Comparison of ENCODE assay signal across 13 cellular contexts in genomic region chr11:132257861-132258260, GRCh38.
"Had no signal": no experiment of that assay in that cellular context is flagged by ENCODE, and none has a peak within 500 bp of the region (broad histone marks: within the 10 kb centered on the region; RNA-seq: fewer than 3 reads in every experiment).

No MANE protein-coding gene starts in this region.

- DNase-seq: cortex of kidney; effector memory CD4-positive, alpha-beta T cell; heart left ventricle; hippocampal formation; left colon; left ventricle myocardium superior; mesendoderm; naive thymus-derived CD4-positive, alpha-beta T cell; nephron progenitor cell; right cardiac atrium; stimulated activated CD4-positive, alpha-beta T cell treated with anti-CD3 and anti-CD28 coated beads, Interleukin-2, amount 100 ng/mL, for 48 hours; stimulated activated naive CD4-positive, alpha-beta T cell treated with Interleukin-2 at 50 U/mL for 16 hours; trophoblast cell had no signal
